ENCODE assay signal across 10 cellular contexts in genomic region chr2:64595397-64596160, GRCh38. TPM values are rescaled to one million over a fixed set of nuclear protein-coding genes. Genes with fewer than 3 reads are reported as not detected.
DNase-seq lines count a peak whose midpoint lies in the region; ATAC-seq and TF ChIP-seq lines count a peak whose summit lies in the region.
"Had no signal": no experiment of that assay in that cellular context is flagged by ENCODE, and none has a peak within 500 bp of the region (broad histone marks: within the 10 kb centered on the region; RNA-seq: fewer than 3 reads in every experiment).

No MANE protein-coding gene starts in this region.

- peak; percentile 50 for DNase-seq in MCF 10A (ENCODE audit: unreplicated experiment)
- no peak for DNase-seq in breast epithelium (ENCODE audit: low spot score in 2 of 2)
- peak; percentile 42 for DNase-seq in SW480 (ENCODE audit: low spot score)
- DNase-seq in globus pallidus (ENCODE audit: low spot score), result peak; percentile 61
- no peak for DNase-seq in thyroid gland
- no peak for DNase-seq in amniotic stem cell (lab: John Stamatoyannopoulos, UW)
- DNase-seq in activated CD4-positive, alpha-beta T cell treated with anti-CD3 and anti-CD28 coated beads for 36 hours, result no peak
- DNase-seq: stimulated activated CD4-positive, alpha-beta T cell treated with anti-CD3 and anti-CD28 coated beads, Interleukin-4, amount 100 ng/mL, for 1 hour had no signal

- CTCF ChIA-PET in MCF 10A (lab: Yijun Ruan, JAX), result interaction anchor here (0.6 to 3.1 kb wide), 15 partner anchors 9 to 277 kb away, joined by 3 to 20 read pairs (median 3); no protein-coding TSS in a partner anchor
- CTCF ChIA-PET in activated CD4-positive, alpha-beta T cell treated with anti-CD3 and anti-CD28 coated beads for 36 hours (lab: Charles Lee), result interaction anchor here (0.6 to 1.5 kb wide), 4 partner anchors 11 to 50 kb away, joined by 3 to 9 read pairs (median 4); no protein-coding TSS in a partner anchor

- peaks cover 36% of the 10 kb centered on the region for H3K4me1 Mint-ChIP-seq in MCF 10A (ENCODE audit: insufficient read depth, unreplicated experiment)
- H3K4me1 Mint-ChIP-seq in activated CD4-positive, alpha-beta T cell treated with anti-CD3 and anti-CD28 coated beads for 36 hours, result peaks cover 27% of the 10 kb centered on the region

- H3K27ac Mint-ChIP-seq in MCF 10A (ENCODE audit: low read depth, unreplicated experiment), result peak overlapping the region; percentile 96
- no peak overlapping the region for H3K27ac Mint-ChIP-seq in activated CD4-positive, alpha-beta T cell treated with anti-CD3 and anti-CD28 coated beads for 36 hours
- H3K27ac Mint-ChIP-seq: activated T-helper 2 cell treated with anti-CD3 and anti-CD28 coated beads, Interferon-gamma antibody, Interleukin-2, Interleukin-4, amounts not matched to agents 10 μg/mL and 5 μg/mL and 100 μg/mL, durations not matched to agents 14 hours and 24 hours and 36 hours had no signal

- peaks cover 21% of the 10 kb centered on the region for H3K36me3 Mint-ChIP-seq in MCF 10A (ENCODE audit: insufficient read depth, unreplicated experiment)
- peaks cover 11% of the 10 kb centered on the region for H3K36me3 Mint-ChIP-seq in activated CD4-positive, alpha-beta T cell treated with anti-CD3 and anti-CD28 coated beads for 36 hours (ENCODE audit: low read depth)

- WGBS in thyroid gland, 2 donors, result 52 to 56% methylated on average over 4 of the region's 4 CpGs

- no peaks in the 10 kb centered on the region for H3K9me3 Mint-ChIP-seq in MCF 10A (ENCODE audit: unreplicated experiment)
- H3K9me3 Mint-ChIP-seq in activated CD4-positive, alpha-beta T cell treated with anti-CD3 and anti-CD28 coated beads for 36 hours (ENCODE audit: low read depth), result no peaks in the 10 kb centered on the region
- H3K9me3 Mint-ChIP-seq: activated T-helper 2 cell treated with anti-CD3 and anti-CD28 coated beads, Interferon-gamma antibody, Interleukin-2, Interleukin-4, amounts not matched to agents 10 μg/mL and 5 μg/mL and 100 μg/mL, durations not matched to agents 14 hours and 24 hours and 36 hours had no signal

- H3K4me3 ChIP-seq in breast epithelium (no peak overlapping the region), thyroid gland (replicated peaks in 1 of 3) (no peak overlapping the region)

- no peak overlapping the region for H3K4me3 Mint-ChIP-seq in MCF 10A (ENCODE audit: unreplicated experiment)
- H3K4me3 Mint-ChIP-seq in activated CD4-positive, alpha-beta T cell treated with anti-CD3 and anti-CD28 coated beads for 36 hours, result no peak overlapping the region

- H3K27me3 Mint-ChIP-seq in MCF 10A (ENCODE audit: insufficient read depth, unreplicated experiment), result no peaks in the 10 kb centered on the region
- no peaks in the 10 kb centered on the region for H3K27me3 Mint-ChIP-seq in activated CD4-positive, alpha-beta T cell treated with anti-CD3 and anti-CD28 coated beads for 36 hours

- H3K36me3 ChIP-seq in breast epithelium (no peaks in the 10 kb centered on the region), thyroid gland (peaks cover 7 to 10% of the 10 kb centered on the region in 2 donors)

- H3K9me3 ChIP-seq in breast epithelium, result no peaks in the 10 kb centered on the region
- H3K9me3 ChIP-seq in thyroid gland, result no peaks in the 10 kb centered on the region

- POLR2A ChIA-PET in MCF 10A (lab: Yijun Ruan, JAX), result interaction anchor here (0.6 to 3.5 kb wide), 13 partner anchors 9 to 264 kb away, joined by 3 to 27 read pairs (median 7); partner anchors contain the start of genes AFTPH and SERTAD2
- POLR2A ChIA-PET in activated CD4-positive, alpha-beta T cell treated with anti-CD3 and anti-CD28 coated beads for 36 hours (lab: Charles Lee), result no interaction called here

- peaks cover 5 to 6% of the 10 kb centered on the region in 2 donors for H3K4me1 ChIP-seq in breast epithelium
- H3K4me1 ChIP-seq in thyroid gland, result peaks cover 0 to 4% of the 10 kb centered on the region in 2 donors

- intact Hi-C loops in MCF 10A (cut with micrococcal nuclease), result loop anchor here (2.0 kb wide), 2 partner anchors 57 to 277 kb away; partner anchors contain the start of gene SERTAD2
- intact Hi-C loops in breast epithelium (cut with DNase I; ENCODE audit: low total_unique reads), result loop anchor here (2.0 kb wide), 1 partner anchor 57 kb away; no protein-coding TSS in a partner anchor
- intact Hi-C loops in thyroid gland (cut with DNase I), result no loop called here
- intact Hi-C loops in activated CD4-positive, alpha-beta T cell treated with anti-CD3 and anti-CD28 coated beads for 36 hours (cut with DNase I, micrococcal nuclease), result no loop called here

- TF ChIP-seq CTCF in MCF 10A (IDR thresholded peaks at IDR 0.05; ENCODE audit: unreplicated experiment), result no peak
- no peak for TF ChIP-seq CTCF in breast epithelium (IDR thresholded peaks at IDR 0.05)
- TF ChIP-seq CTCF in thyroid gland (IDR thresholded peaks at IDR 0.05), result peak in 4 of 6 experiments; percentile 9 to 43 (median 32)

- no peak for ATAC-seq in activated CD4-positive, alpha-beta T cell treated with anti-CD3 and anti-CD28 coated beads for 36 hours
- ATAC-seq in HG03457 (IDR thresholded peaks at IDR 0.05; ENCODE audit: unreplicated experiment), result no peak

- H3K27ac ChIP-seq in breast epithelium (no peak overlapping the region), thyroid gland (no peak overlapping the region)

- TF ChIP-seq POLR2A in breast epithelium (IDR thresholded peaks at IDR 0.05) (no peak), thyroid gland (IDR thresholded peaks at IDR 0.05) (no peak)

- BruUV-seq in MCF 10A (replicated peaks; lab: Mats Ljungman, UMichigan), result no TSS peak

- H3K27me3 ChIP-seq in breast epithelium (no peaks in the 10 kb centered on the region), thyroid gland (no peaks in the 10 kb centered on the region)

RNA-seq across cellular contexts. Expression of gene SERTAD2, which starts 58.1 kb away (rescaled TPM):
- total RNA-seq in MCF 10A (2022) (15.0 and 21.6 TPM in 2 replicates), breast epithelium (10 to 100 TPM; 12.8 to 20.0 (median 17.0) TPM), thyroid gland (10 to 100 TPM; 13.7 to 17.3 (median 16.6) TPM)
- 10 to 100 TPM; 14.5 to 14.9 TPM for total RNA-seq in activated CD4-positive, alpha-beta T cell treated with anti-CD3 and anti-CD28 coated beads for 36 hours

Comparison
In these comparisons a context has a peak if more than half of its experiments do, and no peak if none do; other contexts are left out.
1. DNase-seq: peak in MCF 10A (single experiment), SW480 (single experiment) and globus pallidus (single experiment); none in breast epithelium (0 of 2), thyroid gland (0 of 2), amniotic stem cell (single experiment) and activated CD4-positive, alpha-beta T cell treated with anti-CD3 and anti-CD28 coated beads for 36 hours (single experiment).
2. CTCF ChIP-seq: peak in thyroid gland (4 of 6); none in MCF 10A (single experiment) and breast epithelium (0 of 3).
3. intact Hi-C loops: an anchor here in MCF 10A (2.0 kb wide) and breast epithelium (2.0 kb wide); none called in thyroid gland and activated CD4-positive, alpha-beta T cell treated with anti-CD3 and anti-CD28 coated beads for 36 hours.